In the genomic region with DNA sequence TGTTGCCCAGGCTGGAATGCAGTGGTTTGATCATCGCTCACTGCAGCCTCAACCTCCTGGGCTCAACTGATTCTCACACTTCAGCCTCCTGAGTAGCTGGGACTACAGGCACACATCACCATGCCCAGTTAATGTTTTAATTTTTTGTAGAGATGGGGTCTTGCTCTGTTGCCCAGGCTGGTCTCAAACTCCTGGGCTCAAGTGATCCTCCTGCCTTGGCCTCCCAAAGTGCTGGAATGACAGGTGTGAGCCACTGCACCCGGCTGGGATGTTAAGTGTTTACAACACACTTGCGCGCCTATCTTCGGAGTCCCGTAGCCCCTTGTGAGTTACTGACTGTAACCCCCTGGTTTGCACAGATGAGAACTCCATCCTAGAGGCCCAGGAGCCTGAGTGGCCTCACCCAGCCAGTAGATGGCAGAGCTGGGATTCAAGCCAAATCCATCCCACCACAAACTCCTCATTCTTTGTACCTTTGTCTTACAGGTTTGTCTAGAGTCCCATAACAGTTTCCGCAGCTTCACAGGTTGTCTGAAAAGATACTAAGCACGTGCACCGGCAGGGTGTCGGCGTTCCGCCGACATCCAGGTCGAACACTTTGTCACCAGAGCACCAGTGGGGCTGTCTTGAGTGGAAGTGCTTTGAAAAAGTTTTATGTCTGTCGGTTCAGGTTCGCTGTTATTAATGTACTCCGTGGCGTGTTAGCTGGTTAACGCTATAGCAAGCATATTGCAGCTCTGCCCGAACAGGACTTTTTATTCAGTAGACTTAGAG, we compare ENCODE assay signal across 10 cellular contexts. TPM values are rescaled to one million over a fixed set of nuclear protein-coding genes. Genes with fewer than 3 reads are reported as not detected.
A peak's percentile ranks its signal among the peaks of the same experiment; 100 is the strongest.
DNase-seq lines count a peak whose midpoint lies in the region; ATAC-seq, FAIRE-seq and TF ChIP-seq lines count a peak whose summit lies in the region.
"Had no signal": no experiment of that assay in that cellular context is flagged by ENCODE, and none has a peak within 500 bp of the region (broad histone marks: within the 10 kb centered on the region; RNA-seq: fewer than 3 reads in every experiment).

No MANE protein-coding gene starts in this region.

- FAIRE-seq in frontal cortex (lab: Jason Lieb, UNC), result no peak

- no peaks in the 10 kb centered on the region for H3K4me1 Mint-ChIP-seq in activated CD8-positive, alpha-beta T cell treated with anti-CD3 and anti-CD28 coated beads for 36 hours (ENCODE audit: low read depth)
- peaks cover 6% of the 10 kb centered on the region for H3K4me1 Mint-ChIP-seq in activated CD8-positive, alpha-beta T cell treated with anti-CD3 and anti-CD28 coated beads, Interleukin-2, amount 10 ng/mL, durations not matched to agents 7 days and 5 days (ENCODE audit: low read depth)

- H3K27me3 Mint-ChIP-seq in activated CD8-positive, alpha-beta T cell treated with anti-CD3 and anti-CD28 coated beads for 36 hours, result peaks cover 1% of the 10 kb centered on the region
- H3K27me3 Mint-ChIP-seq in activated CD8-positive, alpha-beta T cell treated with anti-CD3 and anti-CD28 coated beads, Interleukin-2, amount 10 ng/mL, durations not matched to agents 7 days and 5 days (ENCODE audit: low read depth), result no peaks in the 10 kb centered on the region

- H3K4me3 Mint-ChIP-seq in activated CD8-positive, alpha-beta T cell treated with anti-CD3 and anti-CD28 coated beads for 36 hours, result no peak overlapping the region
- H3K4me3 Mint-ChIP-seq in activated CD8-positive, alpha-beta T cell treated with anti-CD3 and anti-CD28 coated beads, Interleukin-2, amount 10 ng/mL, durations not matched to agents 7 days and 5 days, result no peak overlapping the region

- CTCF ChIA-PET in activated CD8-positive, alpha-beta T cell treated with anti-CD3 and anti-CD28 coated beads for 36 hours (lab: Charles Lee), result interaction anchor here (1.1 to 1.6 kb wide), 3 partner anchors 11 to 189 kb away, joined by 3 to 4 read pairs (median 3); no protein-coding TSS in a partner anchor
- CTCF ChIA-PET in activated CD8-positive, alpha-beta T cell treated with anti-CD3 and anti-CD28 coated beads, Interleukin-2, amount 10 ng/mL, durations not matched to agents 7 days and 5 days (lab: Charles Lee), result interaction anchor here (0.6 to 0.9 kb wide), 2 partner anchors 8 to 47 kb away, joined by 3 read pairs; no protein-coding TSS in a partner anchor

- no peak overlapping the region for H3K27ac Mint-ChIP-seq in activated CD8-positive, alpha-beta T cell treated with anti-CD3 and anti-CD28 coated beads for 36 hours
- H3K27ac Mint-ChIP-seq in activated CD8-positive, alpha-beta T cell treated with anti-CD3 and anti-CD28 coated beads, Interleukin-2, amount 10 ng/mL, durations not matched to agents 7 days and 5 days, result no peak overlapping the region

- H3K4me3 ChIP-seq in astrocyte of the spinal cord (ENCODE audit: low read depth, low read length) (no peak overlapping the region), retinal pigment epithelial cell (ENCODE audit: low read length) (no peak overlapping the region)

- intact Hi-C loops in activated CD8-positive, alpha-beta T cell treated with anti-CD3 and anti-CD28 coated beads for 36 hours (cut with micrococcal nuclease), result no loop called here

- ATAC-seq in activated CD8-positive, alpha-beta T cell treated with anti-CD3 and anti-CD28 coated beads for 36 hours, result peak; percentile 42
- no peak for ATAC-seq in activated CD8-positive, alpha-beta T cell treated with anti-CD3 and anti-CD28 coated beads, Interleukin-2, amount 10 ng/mL, durations not matched to agents 7 days and 5 days

- no peaks in the 10 kb centered on the region for H3K9me3 Mint-ChIP-seq in activated CD8-positive, alpha-beta T cell treated with anti-CD3 and anti-CD28 coated beads for 36 hours
- no peaks in the 10 kb centered on the region for H3K9me3 Mint-ChIP-seq in activated CD8-positive, alpha-beta T cell treated with anti-CD3 and anti-CD28 coated beads, Interleukin-2, amount 10 ng/mL, durations not matched to agents 7 days and 5 days (ENCODE audit: insufficient read depth)

- POLR2A ChIA-PET in activated CD8-positive, alpha-beta T cell treated with anti-CD3 and anti-CD28 coated beads for 36 hours (lab: Charles Lee), result interaction anchor here (1.0 kb wide), 1 partner anchor 37 kb away, joined by 3 read pairs; no protein-coding TSS in a partner anchor
- POLR2A ChIA-PET in activated CD8-positive, alpha-beta T cell treated with anti-CD3 and anti-CD28 coated beads, Interleukin-2, amount 10 ng/mL, durations not matched to agents 7 days and 5 days (lab: Charles Lee), result no interaction called here

- in situ Hi-C loops in astrocyte of the spinal cord (cut with HindIII; ENCODE audit: low sequenced_read_pairs), result no loop called here

- TF ChIP-seq CTCF in activated CD8-positive, alpha-beta T cell treated with anti-CD3 and anti-CD28 coated beads for 36 hours (IDR thresholded peaks at IDR 0.05), result peak; percentile 33
- peak; percentile 26 for TF ChIP-seq CTCF in astrocyte of the spinal cord (IDR thresholded peaks at IDR 0.05; ENCODE audit: low read depth, low read length)
- peak; percentile 55 for TF ChIP-seq CTCF in retinal pigment epithelial cell (conservative IDR thresholded peaks at IDR 0.05; ENCODE audit: low read depth, low read length)

- no peaks in the 10 kb centered on the region for H3K36me3 Mint-ChIP-seq in activated CD8-positive, alpha-beta T cell treated with anti-CD3 and anti-CD28 coated beads for 36 hours (ENCODE audit: low read depth)
- H3K36me3 Mint-ChIP-seq in activated CD8-positive, alpha-beta T cell treated with anti-CD3 and anti-CD28 coated beads, Interleukin-2, amount 10 ng/mL, durations not matched to agents 7 days and 5 days (ENCODE audit: low read depth), result no peaks in the 10 kb centered on the region

- peak; percentile 46 for DNase-seq in activated CD8-positive, alpha-beta T cell treated with anti-CD3 and anti-CD28 coated beads for 36 hours
- no peak for DNase-seq in activated CD8-positive, alpha-beta T cell treated with anti-CD3 and anti-CD28 coated beads, Interleukin-2, amount 10 ng/mL, durations not matched to agents 7 days and 5 days
- DNase-seq in HuH-7 (ENCODE audit: low spot score) (peak; percentile 87), astrocyte of the spinal cord (ENCODE audit: low read depth, low spot score) (no peak), retinal pigment epithelial cell (ENCODE audit: low read depth) (no peak), frontal cortex (ENCODE audit: low spot score in 2 of 2) (no peak)
- no peak for DNase-seq in activated CD4-positive, CD25-positive, alpha-beta regulatory T cell (lab: John Stamatoyannopoulos, UW)
- DNase-seq in stimulated activated CD4-positive, alpha-beta T cell treated with anti-CD3 and anti-CD28 coated beads, Interleukin-2, amount 100 ng/mL, for 48 hours, result no peak
- DNase-seq: NK-92 treated with Interleukin-12 subunit alpha and Interleukin-12 subunit beta, amount 100 ng/mL, for 24 hours had no signal

RNA-seq across cellular contexts. Expression of gene MAG, which starts 14.7 kb away (rescaled TPM):
- total RNA-seq in activated CD8-positive, alpha-beta T cell treated with anti-CD3 and anti-CD28 coated beads for 36 hours, result under 1 TPM; 0.20 to 0.31 TPM
- total RNA-seq in activated CD8-positive, alpha-beta T cell treated with anti-CD3 and anti-CD28 coated beads, Interleukin-2, amount 10 ng/mL, durations not matched to agents 7 days and 5 days, result under 1 TPM in 1 of 2 experiments, not detected in 1; 0.26 TPM
- not detected for total RNA-seq in frontal cortex
- total RNA-seq: lung microvascular endothelial cell had no signal

RNA-seq across cellular contexts. Expression of gene CD22, which starts 22.3 kb away (rescaled TPM):
- 1 to 10 TPM; 2.3 to 2.8 TPM for total RNA-seq in activated CD8-positive, alpha-beta T cell treated with anti-CD3 and anti-CD28 coated beads for 36 hours
- total RNA-seq in activated CD8-positive, alpha-beta T cell treated with anti-CD3 and anti-CD28 coated beads, Interleukin-2, amount 10 ng/mL, durations not matched to agents 7 days and 5 days, result under 1 TPM; 0.52 to 0.63 TPM
- not detected for total RNA-seq in frontal cortex
- total RNA-seq: lung microvascular endothelial cell had no signal

RNA-seq across cellular contexts. Expression of gene HAMP, which starts 24.3 kb away (rescaled TPM):
- total RNA-seq in activated CD8-positive, alpha-beta T cell treated with anti-CD3 and anti-CD28 coated beads for 36 hours, result under 1 TPM in 1 of 2 experiments, not detected in 1; 0.32 TPM
- under 1 TPM; 0.50 to 0.63 TPM for total RNA-seq in activated CD8-positive, alpha-beta T cell treated with anti-CD3 and anti-CD28 coated beads, Interleukin-2, amount 10 ng/mL, durations not matched to agents 7 days and 5 days
- not detected for total RNA-seq in frontal cortex

RNA-seq across cellular contexts. Expression of gene USF2, which starts 37.9 kb away (rescaled TPM):
- 100 to 1,000 TPM; 111 to 115 TPM for total RNA-seq in activated CD8-positive, alpha-beta T cell treated with anti-CD3 and anti-CD28 coated beads for 36 hours
- 100 to 1,000 TPM; 125 to 138 TPM for total RNA-seq in activated CD8-positive, alpha-beta T cell treated with anti-CD3 and anti-CD28 coated beads, Interleukin-2, amount 10 ng/mL, durations not matched to agents 7 days and 5 days
- total RNA-seq in frontal cortex, result 38.7 TPM

RNA-seq across cellular contexts. Expression of gene FFAR1, which starts 41.0 kb away (rescaled TPM):
- total RNA-seq in activated CD8-positive, alpha-beta T cell treated with anti-CD3 and anti-CD28 coated beads for 36 hours, result not detected
- total RNA-seq in activated CD8-positive, alpha-beta T cell treated with anti-CD3 and anti-CD28 coated beads, Interleukin-2, amount 10 ng/mL, durations not matched to agents 7 days and 5 days, result not detected
- total RNA-seq in frontal cortex, result not detected
- total RNA-seq: lung microvascular endothelial cell had no signal

Comparison
In these comparisons a context has a peak if more than half of its experiments do, and no peak if none do; other contexts are left out.
1. DNase-seq: peak in activated CD8-positive, alpha-beta T cell treated with anti-CD3 and anti-CD28 coated beads for 36 hours (single experiment) and HuH-7 (single experiment); none in activated CD8-positive, alpha-beta T cell treated with anti-CD3 and anti-CD28 coated beads, Interleukin-2, amount 10 ng/mL, durations not matched to agents 7 days and 5 days (single experiment), astrocyte of the spinal cord (single experiment), retinal pigment epithelial cell (single experiment), activated CD4-positive, CD25-positive, alpha-beta regulatory T cell (0 of 4), stimulated activated CD4-positive, alpha-beta T cell treated with anti-CD3 and anti-CD28 coated beads, Interleukin-2, amount 100 ng/mL, for 48 hours (0 of 2) and frontal cortex (0 of 2).
2. Peak in every context shown above with its lines, with median percentiles within 50 percentile points of each other: CTCF ChIP-seq.